ENCODE assay signal across 2 cellular contexts in the genomic region with DNA sequence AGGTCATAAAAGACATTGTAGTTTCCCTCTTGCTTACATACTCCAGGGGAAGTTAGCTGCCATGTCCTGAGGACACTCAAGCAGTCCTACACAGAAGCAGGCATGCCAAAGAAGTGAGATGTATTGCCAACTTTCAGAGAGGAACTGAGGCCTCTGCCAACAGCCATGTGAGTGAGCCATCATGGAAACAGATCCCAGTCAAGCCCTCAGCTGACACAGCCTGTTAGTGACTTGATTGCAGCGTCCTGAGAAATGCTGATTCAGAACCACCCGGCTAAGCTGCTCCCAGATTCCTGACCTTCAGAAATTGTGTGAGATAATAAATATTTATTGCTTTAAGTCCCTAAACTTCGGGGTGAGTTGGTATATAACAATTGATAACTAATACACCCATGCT.
TF ChIP-seq lines count a peak whose summit lies in the region.

No MANE protein-coding gene starts in this region.

TF ChIP-seq in A549, 52 proteins besides CTCF, POLR2A, EP300 and RAD21:
- TF ChIP-seq NPAS2 (CRISPR knock-in tag; IDR thresholded peaks at IDR 0.05; ENCODE audit: borderline replicate concordance) (no peak), MAZ (IDR thresholded peaks at IDR 0.05; ENCODE audit: borderline replicate concordance, low read depth, low read length) (no peak), HEYL (CRISPR knock-in tag; IDR thresholded peaks at IDR 0.05) (no peak), BHLHE40 (IDR thresholded peaks at IDR 0.05; ENCODE audit: low read depth, low read length) (no peak), SMC3 (IDR thresholded peaks at IDR 0.05) (no peak), KDM1A (IDR thresholded peaks at IDR 0.05; ENCODE audit: low read depth) (no peak), FOXS1 (CRISPR knock-in tag; IDR thresholded peaks at IDR 0.05) (no peak), ZFP36 (IDR thresholded peaks at IDR 0.05; ENCODE audit: borderline replicate concordance, partially characterized antibody) (no peak), CHD2 (IDR thresholded peaks at IDR 0.05; ENCODE audit: low read length, partially characterized antibody) (no peak), MYC (IDR thresholded peaks at IDR 0.05; ENCODE audit: borderline replicate concordance, low read length) (no peak)
- TF ChIP-seq, protein P1, sequence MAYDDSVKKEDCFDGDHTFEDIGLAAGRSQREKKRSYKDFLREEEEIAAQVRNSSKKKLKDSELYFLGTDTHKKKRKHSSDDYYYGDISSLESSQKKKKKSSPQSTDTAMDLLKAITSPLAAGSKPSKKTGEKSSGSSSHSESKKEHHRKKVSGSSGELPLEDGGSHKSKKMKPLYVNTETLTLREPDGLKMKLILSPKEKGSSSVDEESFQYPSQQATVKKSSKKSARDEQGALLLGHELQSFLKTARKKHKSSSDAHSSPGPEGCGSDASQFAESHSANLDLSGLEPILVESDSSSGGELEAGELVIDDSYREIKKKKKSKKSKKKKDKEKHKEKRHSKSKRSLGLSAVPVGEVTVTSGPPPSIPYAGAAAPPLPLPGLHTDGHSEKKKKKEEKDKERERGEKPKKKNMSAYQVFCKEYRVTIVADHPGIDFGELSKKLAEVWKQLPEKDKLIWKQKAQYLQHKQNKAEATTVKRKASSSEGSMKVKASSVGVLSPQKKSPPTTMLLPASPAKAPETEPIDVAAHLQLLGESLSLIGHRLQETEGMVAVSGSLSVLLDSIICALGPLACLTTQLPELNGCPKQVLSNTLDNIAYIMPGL (CRISPR knock-in tag; IDR thresholded peaks at IDR 0.05; ENCODE audit: borderline replicate concordance), result no peak
- TF ChIP-seq, protein P2, sequence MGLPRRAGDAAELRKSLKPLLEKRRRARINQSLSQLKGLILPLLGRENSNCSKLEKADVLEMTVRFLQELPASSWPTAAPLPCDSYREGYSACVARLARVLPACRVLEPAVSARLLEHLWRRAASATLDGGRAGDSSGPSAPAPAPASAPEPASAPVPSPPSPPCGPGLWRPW (IDR thresholded peaks at IDR 0.05), result no peak

TF ChIP-seq in H1, 55 proteins besides CTCF, POLR2A, EP300 and RAD21:
- TF ChIP-seq SIX5 (IDR thresholded peaks at IDR 0.05; ENCODE audit: low read depth, low read length), result no peak
- no peak for TF ChIP-seq SP1 (IDR thresholded peaks at IDR 0.05; ENCODE audit: low read depth, low read length)
- no peak for TF ChIP-seq BCL11A (IDR thresholded peaks at IDR 0.05; ENCODE audit: low read depth in 2 of 2, low read length in 2 of 2)
- TF ChIP-seq RXRA (IDR thresholded peaks at IDR 0.05; ENCODE audit: insufficient read depth, low read depth, low read length), result no peak
